1 cellular context compared by ENCODE assay signal in the genomic region with DNA sequence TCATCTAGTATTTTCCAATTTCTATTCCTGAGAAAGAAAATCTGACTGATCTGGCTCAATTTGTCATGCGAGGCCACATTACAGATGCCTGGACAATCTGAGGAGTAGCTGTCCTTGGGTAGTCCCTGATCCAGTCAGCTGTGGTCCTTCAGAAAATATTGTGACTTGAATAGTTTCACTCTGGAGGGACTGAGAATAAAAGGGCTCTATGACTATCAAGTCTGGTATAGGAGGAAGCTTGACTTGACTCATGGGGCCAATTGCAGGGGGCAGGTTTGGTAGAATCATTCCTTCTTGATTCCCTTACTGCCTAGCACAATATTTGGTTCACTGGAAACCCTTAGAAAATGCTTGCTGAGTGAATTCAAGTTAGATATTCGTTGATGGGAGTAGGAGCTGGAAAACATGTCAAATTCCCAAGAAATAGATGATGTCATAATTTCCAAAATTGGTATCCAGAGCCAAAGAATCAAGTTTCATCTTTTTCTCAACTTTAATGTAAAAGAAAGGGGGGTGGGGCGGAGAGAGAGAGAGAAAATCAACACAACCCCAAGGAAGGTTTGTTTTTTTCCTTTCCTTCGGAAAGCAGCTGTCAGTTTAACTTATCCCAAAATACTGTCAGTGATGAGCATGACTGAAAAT.
TF ChIP-seq lines count a peak whose summit lies in the region.

No MANE protein-coding gene starts in this region.

TF ChIP-seq in HepG2, 621 proteins besides CTCF, POLR2A, EP300 and RAD21:
- TF ChIP-seq NRL (CRISPR knock-in tag; IDR thresholded peaks at IDR 0.05; ENCODE audit: borderline replicate concordance) (no peak), HNRNPLL (IDR thresholded peaks at IDR 0.05; ENCODE audit: low read depth, low read length, poor library complexity, severe bottlenecking) (no peak), FOXK1 (CRISPR knock-in tag; IDR thresholded peaks at IDR 0.05; ENCODE audit: borderline replicate concordance, low read depth) (no peak), ATF7 (IDR thresholded peaks at IDR 0.05) (peak; percentile 93), ATF7 (CRISPR knock-in tag; IDR thresholded peaks at IDR 0.05) (no peak), ZEB1 (IDR thresholded peaks at IDR 0.05; ENCODE audit: insufficient replicate concordance, low read depth) (no peak), RARG (CRISPR knock-in tag; IDR thresholded peaks at IDR 0.05; ENCODE audit: low read depth) (no peak), RBM39 (IDR thresholded peaks at IDR 0.05; ENCODE audit: low read depth, low read length, poor library complexity, severe bottlenecking) (no peak), ZMYM4 (CRISPR knock-in tag; IDR thresholded peaks at IDR 0.05) (no peak)
- TF ChIP-seq, protein P1, sequence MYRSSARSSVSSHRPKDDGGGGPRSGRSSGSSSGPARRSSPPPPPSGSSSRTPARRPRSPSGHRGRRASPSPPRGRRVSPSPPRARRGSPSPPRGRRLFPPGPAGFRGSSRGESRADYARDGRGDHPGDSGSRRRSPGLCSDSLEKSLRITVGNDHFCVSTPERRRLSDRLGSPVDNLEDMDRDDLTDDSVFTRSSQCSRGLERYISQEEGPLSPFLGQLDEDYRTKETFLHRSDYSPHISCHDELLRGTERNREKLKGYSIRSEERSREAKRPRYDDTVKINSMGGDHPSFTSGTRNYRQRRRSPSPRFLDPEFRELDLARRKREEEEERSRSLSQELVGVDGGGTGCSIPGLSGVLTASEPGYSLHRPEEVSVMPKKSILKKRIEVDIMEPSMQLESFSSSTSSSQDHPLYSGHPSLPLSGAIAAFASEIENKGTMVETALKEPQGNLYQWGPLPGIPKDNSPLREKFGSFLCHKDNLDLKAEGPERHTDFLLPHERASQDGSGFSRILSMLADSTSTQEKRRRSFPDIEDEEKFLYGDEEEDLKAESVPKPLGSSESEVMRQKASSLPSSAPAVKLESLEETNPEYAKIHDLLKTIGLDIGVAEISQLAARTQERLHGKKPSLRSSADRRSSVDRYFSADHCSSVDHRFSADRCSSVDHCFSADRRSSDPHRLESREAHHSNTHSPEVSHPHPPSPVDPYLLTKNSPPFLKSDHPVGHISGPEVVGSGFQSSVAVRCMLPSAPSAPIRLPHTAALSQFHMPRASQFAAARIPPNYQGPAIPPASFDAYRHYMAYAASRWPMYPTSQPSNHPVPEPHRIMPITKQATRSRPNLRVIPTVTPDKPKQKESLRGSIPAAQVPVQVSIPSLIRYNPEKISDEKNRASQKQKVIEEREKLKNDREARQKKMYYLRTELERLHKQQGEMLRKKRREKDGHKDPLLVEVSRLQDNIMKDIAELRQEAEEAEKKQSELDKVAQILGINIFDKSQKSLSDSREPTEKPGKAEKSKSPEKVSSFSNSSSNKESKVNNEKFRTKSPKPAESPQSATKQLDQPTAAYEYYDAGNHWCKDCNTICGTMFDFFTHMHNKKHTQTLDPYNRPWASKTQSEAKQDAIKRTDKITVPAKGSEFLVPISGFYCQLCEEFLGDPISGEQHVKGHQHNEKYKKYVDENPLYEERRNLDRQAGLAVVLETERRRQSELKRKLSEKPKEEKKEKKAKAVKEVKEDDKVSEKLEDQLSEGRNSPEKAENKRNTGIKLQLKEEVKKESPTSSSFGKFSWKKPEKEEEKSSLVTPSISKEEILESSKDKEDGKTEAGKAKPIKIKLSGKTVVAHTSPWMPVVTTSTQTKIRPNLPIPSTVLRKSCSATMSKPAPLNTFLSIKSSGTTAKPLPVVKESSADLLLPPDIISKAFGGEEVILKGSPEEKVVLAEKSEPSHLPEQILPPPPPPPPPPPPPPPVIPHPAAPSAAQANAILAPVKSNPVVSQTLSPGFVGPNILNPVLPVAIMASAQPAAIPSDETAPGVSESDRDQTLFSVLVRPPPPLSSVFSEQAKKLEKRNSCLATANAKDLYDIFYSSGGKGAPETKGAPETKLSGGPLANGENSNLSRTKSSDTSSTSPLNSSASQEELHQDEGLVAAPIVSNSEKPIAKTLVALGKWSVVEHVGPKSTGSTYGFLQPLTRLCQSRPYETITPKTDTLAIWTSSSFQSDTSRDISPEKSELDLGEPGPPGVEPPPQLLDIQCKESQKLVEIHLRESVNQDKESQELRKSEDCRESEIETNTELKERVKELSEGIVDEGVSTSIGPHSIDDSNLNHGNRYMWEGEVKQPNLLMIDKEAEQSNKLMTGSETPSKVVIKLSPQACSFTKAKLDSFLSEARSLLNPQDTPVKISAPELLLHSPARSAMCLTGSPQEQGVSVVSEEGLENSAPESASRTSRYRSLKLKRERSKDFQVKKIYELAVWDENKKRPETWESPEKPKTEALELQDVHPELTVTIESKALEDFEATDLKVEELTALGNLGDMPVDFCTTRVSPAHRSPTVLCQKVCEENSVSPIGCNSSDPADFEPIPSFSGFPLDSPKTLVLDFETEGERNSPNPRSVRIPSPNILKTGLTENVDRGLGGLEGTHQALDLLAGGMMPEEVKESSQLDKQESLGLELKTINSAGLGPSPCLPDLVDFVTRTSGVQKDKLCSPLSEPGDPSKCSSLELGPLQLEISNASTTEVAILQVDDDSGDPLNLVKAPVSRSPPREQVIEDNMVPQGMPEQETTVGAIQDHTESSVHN (CRISPR knock-in tag; IDR thresholded peaks at IDR 0.05): no peak
